In genomic region chr1:94101613-94101940, GRCh38 we compare ENCODE assay signal across 1 cellular context.
TF ChIP-seq lines count a peak whose summit lies in the region.

No MANE protein-coding gene starts in this region.

TF ChIP-seq in WTC11, 78 proteins besides CTCF, POLR2A, EP300 and RAD21 (continued from another document):
- TF ChIP-seq AFF4 (CRISPR knock-in tag; IDR thresholded peaks at IDR 0.05; ENCODE audit: borderline replicate concordance) (no peak), ZNF281 (CRISPR knock-in tag; IDR thresholded peaks at IDR 0.05) (no peak)
